In the genomic region with DNA sequence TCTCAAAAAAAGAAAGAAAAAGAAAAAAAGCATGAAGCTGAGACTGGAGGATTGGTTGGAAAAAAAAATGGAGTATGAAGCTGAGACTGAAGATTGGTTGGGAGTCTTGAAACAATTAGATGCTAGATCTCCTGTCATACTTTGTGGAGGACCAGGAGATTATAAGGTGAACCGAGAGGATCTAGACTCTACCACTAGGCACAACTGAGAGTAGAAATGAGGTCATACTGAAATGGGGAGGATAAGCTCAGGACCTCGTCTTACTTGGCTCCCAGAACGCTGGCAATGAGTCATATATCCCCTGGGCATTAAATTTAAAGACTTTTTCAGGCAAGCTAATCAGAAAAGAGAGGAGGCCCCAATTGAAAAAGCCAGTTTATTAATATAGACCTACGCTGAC, we compare ENCODE assay signal across 10 cellular contexts. TPM values are rescaled to one million over a fixed set of nuclear protein-coding genes. Genes with fewer than 3 reads are reported as not detected.
DNase-seq lines count a peak whose midpoint lies in the region; ATAC-seq and TF ChIP-seq lines count a peak whose summit lies in the region.
"Had no signal": no experiment of that assay in that cellular context is flagged by ENCODE, and none has a peak within 500 bp of the region (broad histone marks: within the 10 kb centered on the region; RNA-seq: fewer than 3 reads in every experiment).

No MANE protein-coding gene starts in this region.

- H3K27me3 ChIP-seq in ACC112 (ENCODE audit: insufficient read depth, low read length), result no peaks in the 10 kb centered on the region

- H3K4me3 ChIP-seq in ACC112 (ENCODE audit: low read depth, low read length), result no peak overlapping the region
- H3K4me3 ChIP-seq in fibroblast of the aortic adventitia (ENCODE audit: low read depth, low read length), result no peak overlapping the region

- ATAC-seq in GM19351 (IDR thresholded peaks at IDR 0.05; ENCODE audit: unreplicated experiment) (peak; percentile 32), GM19463 (IDR thresholded peaks at IDR 0.05; ENCODE audit: unreplicated experiment) (no peak)

- no peak overlapping the region for H2AFZ ChIP-seq in ACC112 (ENCODE audit: low read length, unreplicated experiment)

- H3K4me1 ChIP-seq in ACC112 (ENCODE audit: control insufficient read depth, insufficient read depth, low read length, unreplicated experiment), result peaks cover 33% of the 10 kb centered on the region

- H3K36me3 ChIP-seq in ACC112 (ENCODE audit: insufficient read depth, low read length), result no peaks in the 10 kb centered on the region

- peak; percentile 38 for DNase-seq in NCI-H446 treated with DMSO at 0.1 percent for 48 hours (lab: John Stamatoyannopoulos, UW)
- DNase-seq in fibroblast of the aortic adventitia (ENCODE audit: low read depth), result peak; percentile 90
- no peak for DNase-seq in DMS114 treated with DMSO at 0.1 percent for 48 hours (lab: John Stamatoyannopoulos, UW; ENCODE audit: unreplicated experiment)
- no peak for DNase-seq in NK-92 (lab: John Stamatoyannopoulos, UW; ENCODE audit: unreplicated experiment)
- no peak for DNase-seq in NCI-H2081 treated with DMSO at 0.1 percent for 48 hours (lab: John Stamatoyannopoulos, UW)
- DNase-seq: activated naive CD8-positive, alpha-beta T cell treated with anti-CD3 and anti-CD28 coated beads, Interleukin-2, amount 10 ng/mL, durations not matched to agents 7 days and 5 days; DND-41 had no signal

- H3K27ac ChIP-seq in ACC112 (ENCODE audit: low read depth, low read length), result 0 out of 2 replicates have a peak overlapping the region, but pooled peaks have one; percentile 23

- TF ChIP-seq CTCF in fibroblast of the aortic adventitia (IDR thresholded peaks at IDR 0.05; ENCODE audit: insufficient read depth, low read length), result peak; percentile 6

- H3K79me2 ChIP-seq in ACC112 (ENCODE audit: control insufficient read depth, insufficient read depth, low read length, unreplicated experiment), result peaks cover 37% of the 10 kb centered on the region

RNA-seq across cellular contexts. Expression of gene ORC2, which starts 3.3 kb away (rescaled TPM):
- total RNA-seq in fibroblast of the aortic adventitia (ENCODE audit: low replicate concordance), result 12.7 and 17.4 TPM in 2 replicates

Comparison
In these comparisons a context has a peak if more than half of its experiments do, and no peak if none do; other contexts are left out.
1. DNase-seq: peak in NCI-H446 treated with DMSO at 0.1 percent for 48 hours (single experiment) and fibroblast of the aortic adventitia (single experiment); none in DMS114 treated with DMSO at 0.1 percent for 48 hours (single experiment), NK-92 (single experiment) and NCI-H2081 treated with DMSO at 0.1 percent for 48 hours (single experiment).